In the genomic region with DNA sequence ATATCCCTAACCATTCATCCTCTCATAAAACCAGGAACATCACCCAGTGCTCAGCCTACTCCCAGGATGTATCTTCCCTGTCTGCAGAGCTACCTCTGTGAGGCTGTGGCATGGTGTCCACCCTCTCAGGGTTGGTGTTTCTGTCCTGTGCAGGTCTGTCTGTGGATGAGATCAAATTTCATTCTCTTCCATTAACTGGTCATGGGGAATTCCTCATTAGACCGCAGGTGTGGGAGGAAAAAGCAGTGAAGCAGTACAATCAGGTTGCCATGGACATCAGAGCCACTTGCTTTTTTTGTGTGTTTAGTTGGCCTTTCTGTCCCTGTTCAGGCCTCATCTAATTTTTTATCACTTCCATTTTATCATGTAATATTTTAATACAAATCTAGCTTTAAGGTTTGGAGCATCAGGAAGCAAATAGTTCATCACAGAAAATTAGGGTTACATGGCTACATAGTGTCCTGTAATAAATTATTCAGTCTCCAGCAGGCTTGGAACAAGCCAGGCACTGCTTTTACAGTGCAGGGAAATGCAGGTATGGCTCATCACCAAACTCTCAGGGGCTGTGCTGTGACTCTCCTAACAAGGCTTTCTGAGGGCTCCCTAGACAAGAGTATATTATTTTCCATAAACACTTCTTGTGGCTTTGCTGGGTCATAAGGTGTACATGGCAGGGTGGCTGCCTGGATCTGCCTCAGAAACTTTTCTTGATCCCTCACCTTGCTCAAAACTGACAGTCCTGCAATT, we compare ENCODE assay signal across 23 cellular contexts.
A peak's percentile ranks its signal among the peaks of the same experiment; 100 is the strongest.
DNase-seq lines count a peak whose midpoint lies in the region; ATAC-seq, FAIRE-seq and TF ChIP-seq lines count a peak whose summit lies in the region.
"Had no signal": no experiment of that assay in that cellular context is flagged by ENCODE, and none has a peak within 500 bp of the region (broad histone marks: within the 10 kb centered on the region; RNA-seq: fewer than 3 reads in every experiment).

No MANE protein-coding gene starts in this region.

- ATAC-seq in GM21447 (IDR thresholded peaks at IDR 0.05; ENCODE audit: unreplicated experiment), result no peak
- ATAC-seq: body of pancreas; effector memory CD8-positive, alpha-beta T cell; K562; left lung; mucosa of descending colon; stimulated activated naive CD8-positive, alpha-beta T cell treated with anti-CD3 and anti-CD28 coated beads, Interleukin-15, Interleukin-2, amounts not matched to agents 100 U/mL and 50 U/mL, for 24 hours had no signal

- H3K36me3 ChIP-seq in thyroid gland, result no peaks in the 10 kb centered on the region
- H3K36me3 ChIP-seq: left lung, tibial nerve had no signal

- WGBS in thyroid gland, 2 donors, result 34 to 42% methylated on average over 1 of the region's 1 CpG

- H3K4me3 ChIP-seq in thyroid gland (replicated peaks in 1 of 3), result no peak overlapping the region
- H3K4me3 ChIP-seq: body of pancreas, K562, left lung, mucosa of descending colon, tibial nerve had no signal

- no peak for TF ChIP-seq POLR2A in thyroid gland (IDR thresholded peaks at IDR 0.05)

- no peak for TF ChIP-seq CTCF in thyroid gland (IDR thresholded peaks at IDR 0.05)

- intact Hi-C loops in thyroid gland (cut with DNase I), result no loop called here

- no peaks in the 10 kb centered on the region for H3K27me3 ChIP-seq in thyroid gland
- H3K27me3 ChIP-seq: body of pancreas, left lung, tibial nerve had no signal

- no peak overlapping the region for H3K27ac ChIP-seq in thyroid gland
- H3K27ac ChIP-seq: body of pancreas, left lung, tibial nerve had no signal

- H3K9me3 ChIP-seq in thyroid gland, result no peaks in the 10 kb centered on the region
- H3K9me3 ChIP-seq: body of pancreas, left lung, mucosa of descending colon, tibial nerve had no signal

- DNase-seq in H4 (ENCODE audit: low spot score) (peak; percentile 67), RCC 7860 (ENCODE audit: low spot score) (peak; percentile 93), thyroid gland (peak; percentile 18 to 22), LoVo (ENCODE audit: low spot score) (no peak), NCI-H1417 treated with DMSO at 0.1 percent for 48 hours (lab: John Stamatoyannopoulos, UW) (no peak)
- DNase-seq: activated CD4-positive, alpha-beta T cell treated with anti-CD3 and anti-CD28 coated beads for 48 hours; activated naive CD8-positive, alpha-beta T cell treated with anti-CD3 and anti-CD28 coated beads for 36 hours; body of pancreas; CD8-positive, alpha-beta memory T cell; DND-41; effector memory CD8-positive, alpha-beta T cell; left lung; mucosa of descending colon; NCI-H1092; NCI-H524; SHP77 treated with DMSO at 0.1 percent for 48 hours; stimulated activated CD4-positive, alpha-beta T cell treated with anti-CD3 and anti-CD28 coated beads, Interleukin-4, amount 100 ng/mL, for 1 hour; stimulated activated naive CD8-positive, alpha-beta T cell treated with anti-CD3 and anti-CD28 coated beads, Interleukin-15, Interleukin-2, amounts not matched to agents 100 U/mL and 50 U/mL, for 24 hours; T-helper 1 cell had no signal

- peaks cover 0 to 5% of the 10 kb centered on the region in 2 donors for H3K4me1 ChIP-seq in thyroid gland
- H3K4me1 ChIP-seq: body of pancreas, left lung, tibial nerve had no signal

- FAIRE-seq in RCC 7860 (lab: Jason Lieb, UNC) (peak; percentile 97), islet of Langerhans (lab: Jason Lieb, UNC) (peak; percentile 38)
- FAIRE-seq: K562 had no signal

Comparison
In these comparisons a context has a peak if more than half of its experiments do, and no peak if none do; other contexts are left out.
1. DNase-seq: peak in H4 (single experiment), RCC 7860 (single experiment) and thyroid gland (2 of 2); none in LoVo (single experiment) and NCI-H1417 treated with DMSO at 0.1 percent for 48 hours (single experiment).